9 cellular contexts compared by ENCODE assay signal in genomic region chr2:25586726-25587144, GRCh38.
DNase-seq lines count a peak whose midpoint lies in the region; ATAC-seq and FAIRE-seq lines count a peak whose summit lies in the region.
"Had no signal": no experiment of that assay in that cellular context is flagged by ENCODE, and none has a peak within 500 bp of the region (broad histone marks: within the 10 kb centered on the region; RNA-seq: fewer than 3 reads in every experiment).

No MANE protein-coding gene starts in this region.

- peaks cover 0 to 3% (median under 1%) of the 10 kb centered on the region in 4 donors for H3K4me1 Mint-ChIP-seq in CD4-positive, alpha-beta memory T cell

- 80 to 90% (median 82%) methylated on average over 4 of the region's 4 CpGs for WGBS in small intestine, 3 donors

- H3K9me3 Mint-ChIP-seq in CD4-positive, alpha-beta memory T cell: no peaks in the 10 kb centered on the region

- H3K4me3 ChIP-seq in small intestine (ENCODE audit: low read depth in 1 of 2, low read length in 2 of 2): no peak overlapping the region
- no peak overlapping the region for H3K4me3 ChIP-seq in CD4-positive, alpha-beta memory T cell (ENCODE audit: low read length in 2 of 2)
- H3K4me3 ChIP-seq: skin epidermis had no signal

- POLR2A ChIA-PET in CD4-positive, alpha-beta memory T cell (lab: Charles Lee; ENCODE audit: partially characterized antibody): no interaction called here

- no peak overlapping the region for H3K4me3 Mint-ChIP-seq in CD4-positive, alpha-beta memory T cell

- H3K9me3 ChIP-seq in small intestine (ENCODE audit: control insufficient read depth, low read depth): no peaks in the 10 kb centered on the region
- H3K9me3 ChIP-seq in CD4-positive, alpha-beta memory T cell (ENCODE audit: control insufficient read depth in 1 of 2, low read length in 2 of 2): no peaks in the 10 kb centered on the region

- CTCF ChIA-PET in CD4-positive, alpha-beta memory T cell (lab: Charles Lee; ENCODE audit: partially characterized antibody): interaction anchor here (1.7 kb wide), 1 partner anchor 11 kb away, joined by 3 read pairs; no protein-coding TSS in a partner anchor

- FAIRE-seq in small intestine (lab: Jason Lieb, UNC): no peak

- H3K27me3 ChIP-seq in small intestine (ENCODE audit: control insufficient read depth in 2 of 2, insufficient read depth in 2 of 2, low read length in 2 of 2): no peaks in the 10 kb centered on the region
- H3K27me3 ChIP-seq in CD4-positive, alpha-beta memory T cell (ENCODE audit: insufficient read depth, low read length): no peaks in the 10 kb centered on the region

- no peaks in the 10 kb centered on the region for H3K36me3 ChIP-seq in small intestine (ENCODE audit: control insufficient read depth in 2 of 2, insufficient read depth in 2 of 2, low read length in 2 of 2)
- H3K36me3 ChIP-seq in CD4-positive, alpha-beta memory T cell (ENCODE audit: insufficient read depth, low read length): no peaks in the 10 kb centered on the region

- ATAC-seq in GM18517 (IDR thresholded peaks at IDR 0.05; ENCODE audit: unreplicated experiment): peak; percentile 79
- ATAC-seq in GM21528 (IDR thresholded peaks at IDR 0.05; ENCODE audit: low FRiP score, unreplicated experiment): peak; percentile 45
- peak; percentile 60 for ATAC-seq in HG03558 (IDR thresholded peaks at IDR 0.05; ENCODE audit: extremely low read depth, unreplicated experiment)

- no peaks in the 10 kb centered on the region for H3K36me3 Mint-ChIP-seq in CD4-positive, alpha-beta memory T cell

- DNase-seq in hippocampal formation (lab: John Stamatoyannopoulos, UW) (peak; percentile 28 to 65), NCI-H510A (lab: John Stamatoyannopoulos, UW) (no peak), small intestine (no peak), H4 (ENCODE audit: low spot score) (no peak)
- DNase-seq in CD4-positive, alpha-beta memory T cell: no peak

- intact Hi-C loops in CD4-positive, alpha-beta memory T cell (cut with micrococcal nuclease): no loop called here

- no peaks in the 10 kb centered on the region for H3K27me3 Mint-ChIP-seq in CD4-positive, alpha-beta memory T cell

- H3K4me1 ChIP-seq in small intestine (ENCODE audit: control insufficient read depth in 2 of 2, insufficient read depth in 1 of 2, low read depth in 1 of 2, low read length in 1 of 2): no peaks in the 10 kb centered on the region
- no peaks in the 10 kb centered on the region for H3K4me1 ChIP-seq in CD4-positive, alpha-beta memory T cell (ENCODE audit: insufficient read depth, low read length)

- no peak overlapping the region for H3K27ac ChIP-seq in small intestine (ENCODE audit: low read depth in 1 of 2, low read length in 1 of 2)
- no peak overlapping the region for H3K27ac ChIP-seq in CD4-positive, alpha-beta memory T cell (ENCODE audit: low read depth, low read length)

- peak overlapping the region in 1 of 7 donors; percentile 70 for H3K27ac Mint-ChIP-seq in CD4-positive, alpha-beta memory T cell

Comparison
In these comparisons a context has a peak if more than half of its experiments do, and no peak if none do; other contexts are left out.
1. DNase-seq: peak in hippocampal formation (2 of 2); none in NCI-H510A (single experiment), small intestine (single experiment), H4 (single experiment) and CD4-positive, alpha-beta memory T cell (0 of 5).
2. Peak in every context shown above with its lines, with median percentiles within 50 percentile points of each other: ATAC-seq.